1 cellular context compared by ENCODE assay signal in the genomic region with DNA sequence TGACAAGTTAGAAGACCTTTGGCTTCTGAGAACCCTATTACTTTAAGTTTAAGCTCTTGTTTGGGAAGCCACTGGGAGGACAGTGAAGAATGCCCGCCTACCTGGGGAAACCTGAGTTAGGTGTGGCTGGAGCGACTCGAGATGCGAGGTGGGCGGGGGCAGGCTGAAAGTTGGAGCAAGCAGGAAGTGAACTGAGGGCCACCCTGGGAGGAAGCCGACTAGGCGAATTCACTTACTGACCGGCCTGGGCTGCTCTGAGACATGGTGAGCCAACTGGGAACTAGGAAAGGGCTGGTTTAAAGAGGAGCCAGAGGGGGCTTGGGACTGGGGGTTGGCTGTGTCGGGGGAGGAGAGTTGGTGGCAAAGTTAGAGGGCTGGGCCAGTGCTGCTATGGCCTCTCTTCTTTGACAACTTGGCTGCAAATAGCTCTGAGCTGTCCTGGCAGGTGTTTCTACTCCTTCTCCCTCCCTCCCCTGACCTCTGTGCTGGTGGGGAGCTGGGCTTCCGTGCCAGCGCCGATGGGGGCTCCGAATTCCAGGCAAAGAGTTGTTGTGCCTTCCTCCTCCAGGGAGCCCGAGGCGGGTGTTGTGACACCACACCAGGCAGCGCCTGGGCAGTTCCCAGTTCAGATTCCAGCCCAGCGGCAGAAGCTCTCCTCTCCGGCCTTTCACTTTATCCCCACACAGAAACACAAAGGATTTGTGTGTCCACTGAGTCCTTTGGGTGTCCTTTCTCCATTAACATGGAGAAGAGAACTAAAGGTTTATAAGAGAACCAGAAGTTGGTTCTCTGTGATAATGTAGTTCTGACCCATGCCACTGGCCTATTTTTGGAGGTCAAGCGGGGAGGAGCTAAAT.
TF ChIP-seq lines count a peak whose summit lies in the region.

A gene (plus strand): TSS at position 201 of the 857 bp plus-strand sequence. CDS start 61 bp downstream, at position 262.

TF ChIP-seq in HepG2, 621 proteins besides CTCF, POLR2A, EP300 and RAD21 (continued from another document and continues in another):
- TF ChIP-seq, protein P1, sequence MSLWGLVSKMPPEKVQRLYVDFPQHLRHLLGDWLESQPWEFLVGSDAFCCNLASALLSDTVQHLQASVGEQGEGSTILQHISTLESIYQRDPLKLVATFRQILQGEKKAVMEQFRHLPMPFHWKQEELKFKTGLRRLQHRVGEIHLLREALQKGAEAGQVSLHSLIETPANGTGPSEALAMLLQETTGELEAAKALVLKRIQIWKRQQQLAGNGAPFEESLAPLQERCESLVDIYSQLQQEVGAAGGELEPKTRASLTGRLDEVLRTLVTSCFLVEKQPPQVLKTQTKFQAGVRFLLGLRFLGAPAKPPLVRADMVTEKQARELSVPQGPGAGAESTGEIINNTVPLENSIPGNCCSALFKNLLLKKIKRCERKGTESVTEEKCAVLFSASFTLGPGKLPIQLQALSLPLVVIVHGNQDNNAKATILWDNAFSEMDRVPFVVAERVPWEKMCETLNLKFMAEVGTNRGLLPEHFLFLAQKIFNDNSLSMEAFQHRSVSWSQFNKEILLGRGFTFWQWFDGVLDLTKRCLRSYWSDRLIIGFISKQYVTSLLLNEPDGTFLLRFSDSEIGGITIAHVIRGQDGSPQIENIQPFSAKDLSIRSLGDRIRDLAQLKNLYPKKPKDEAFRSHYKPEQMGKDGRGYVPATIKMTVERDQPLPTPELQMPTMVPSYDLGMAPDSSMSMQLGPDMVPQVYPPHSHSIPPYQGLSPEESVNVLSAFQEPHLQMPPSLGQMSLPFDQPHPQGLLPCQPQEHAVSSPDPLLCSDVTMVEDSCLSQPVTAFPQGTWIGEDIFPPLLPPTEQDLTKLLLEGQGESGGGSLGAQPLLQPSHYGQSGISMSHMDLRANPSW (CRISPR knock-in tag; IDR thresholded peaks at IDR 0.05; ENCODE audit: borderline replicate concordance): no peak
- TF ChIP-seq, protein P2, sequence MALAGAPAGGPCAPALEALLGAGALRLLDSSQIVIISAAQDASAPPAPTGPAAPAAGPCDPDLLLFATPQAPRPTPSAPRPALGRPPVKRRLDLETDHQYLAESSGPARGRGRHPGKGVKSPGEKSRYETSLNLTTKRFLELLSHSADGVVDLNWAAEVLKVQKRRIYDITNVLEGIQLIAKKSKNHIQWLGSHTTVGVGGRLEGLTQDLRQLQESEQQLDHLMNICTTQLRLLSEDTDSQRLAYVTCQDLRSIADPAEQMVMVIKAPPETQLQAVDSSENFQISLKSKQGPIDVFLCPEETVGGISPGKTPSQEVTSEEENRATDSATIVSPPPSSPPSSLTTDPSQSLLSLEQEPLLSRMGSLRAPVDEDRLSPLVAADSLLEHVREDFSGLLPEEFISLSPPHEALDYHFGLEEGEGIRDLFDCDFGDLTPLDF (CRISPR knock-in tag; IDR thresholded peaks at IDR 0.05): no peak
- TF ChIP-seq, protein P3, sequence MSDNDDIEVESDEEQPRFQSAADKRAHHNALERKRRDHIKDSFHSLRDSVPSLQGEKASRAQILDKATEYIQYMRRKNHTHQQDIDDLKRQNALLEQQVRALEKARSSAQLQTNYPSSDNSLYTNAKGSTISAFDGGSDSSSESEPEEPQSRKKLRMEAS (IDR thresholded peaks at IDR 0.05): no peak; the same call in 1 of the 2 replicates
- TF ChIP-seq SP140L (CRISPR knock-in tag; IDR thresholded peaks at IDR 0.05; ENCODE audit: borderline replicate concordance) (no peak), ZSCAN12 (CRISPR knock-in tag; IDR thresholded peaks at IDR 0.05) (no peak), STAG1 (CRISPR knock-in tag; IDR thresholded peaks at IDR 0.05) (no peak), KLF13 (CRISPR knock-in tag; IDR thresholded peaks at IDR 0.05) (no peak), SP5 (CRISPR knock-in tag; IDR thresholded peaks at IDR 0.05; ENCODE audit: borderline replicate concordance, low read depth) (0 out of 2 replicates have a peak, but pooled peaks have one; percentile 11), ZBTB3 (CRISPR knock-in tag; IDR thresholded peaks at IDR 0.05; ENCODE audit: borderline replicate concordance, low read depth) (0 out of 2 replicates have a peak, but pooled peaks have one; percentile 70), ZNF674 (CRISPR knock-in tag; IDR thresholded peaks at IDR 0.05; ENCODE audit: low read depth) (no peak), ATF7 (IDR thresholded peaks at IDR 0.05) (no peak), ATF7 (CRISPR knock-in tag; IDR thresholded peaks at IDR 0.05) (no peak), ZNF883 (CRISPR knock-in tag; IDR thresholded peaks at IDR 0.05; ENCODE audit: not compliant biosample characterization) (peak; percentile 67), CBX2 (IDR thresholded peaks at IDR 0.05; ENCODE audit: low read depth, low read length) (no peak), CBX2 (CRISPR knock-in tag; IDR thresholded peaks at IDR 0.05; ENCODE audit: low read depth) (no peak), ZNF879 (CRISPR knock-in tag; IDR thresholded peaks at IDR 0.05) (no peak), ZNF224 (CRISPR knock-in tag; IDR thresholded peaks at IDR 0.05) (no peak), ZNF234 (CRISPR knock-in tag; conservative IDR thresholded peaks at IDR 0.05) (no peak), PHF8 (CRISPR knock-in tag; IDR thresholded peaks at IDR 0.05) (peak; percentile 58), PPARG (CRISPR knock-in tag; conservative IDR thresholded peaks at IDR 0.05) (no peak), ZNF572 (CRISPR knock-in tag; IDR thresholded peaks at IDR 0.05) (no peak), RNF2 (conservative IDR thresholded peaks at IDR 0.05; ENCODE audit: low read depth) (no peak), GZF1 (CRISPR knock-in tag; IDR thresholded peaks at IDR 0.05) (peak; percentile 23; the same call in 1 of the 2 replicates), CEBPG (CRISPR knock-in tag; IDR thresholded peaks at IDR 0.05) (peak; percentile 55; the same call in 1 of the 2 replicates), ZNF776 (CRISPR knock-in tag; IDR thresholded peaks at IDR 0.05) (no peak), ZFP1 (CRISPR knock-in tag; IDR thresholded peaks at IDR 0.05) (no peak), FOXA3 (CRISPR knock-in tag; IDR thresholded peaks at IDR 0.05) (no peak), TSC22D2 (CRISPR knock-in tag; IDR thresholded peaks at IDR 0.05; ENCODE audit: borderline replicate concordance) (no peak), HNRNPL (IDR thresholded peaks at IDR 0.05; ENCODE audit: low read depth, low read length) (no peak), RELA (CRISPR knock-in tag; IDR thresholded peaks at IDR 0.05) (0 out of 2 replicates have a peak, but pooled peaks have one; percentile 19), NFIC (IDR thresholded peaks at IDR 0.05; ENCODE audit: low read length) (no peak), DPF2 (CRISPR knock-in tag; IDR thresholded peaks at IDR 0.05; ENCODE audit: borderline replicate concordance, low read depth) (no peak), ZSCAN22 (CRISPR knock-in tag; IDR thresholded peaks at IDR 0.05) (no peak), KDM2A (CRISPR knock-in tag; IDR thresholded peaks at IDR 0.05; ENCODE audit: borderline replicate concordance, low read depth) (peak; percentile 23; the same call in 1 of the 2 replicates), ZNF451 (CRISPR knock-in tag; IDR thresholded peaks at IDR 0.05) (no peak)
- TF ChIP-seq, protein P4, sequence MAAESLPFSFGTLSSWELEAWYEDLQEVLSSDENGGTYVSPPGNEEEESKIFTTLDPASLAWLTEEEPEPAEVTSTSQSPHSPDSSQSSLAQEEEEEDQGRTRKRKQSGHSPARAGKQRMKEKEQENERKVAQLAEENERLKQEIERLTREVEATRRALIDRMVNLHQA (CRISPR knock-in tag; IDR thresholded peaks at IDR 0.05): no peak
- TF ChIP-seq, protein P5, sequence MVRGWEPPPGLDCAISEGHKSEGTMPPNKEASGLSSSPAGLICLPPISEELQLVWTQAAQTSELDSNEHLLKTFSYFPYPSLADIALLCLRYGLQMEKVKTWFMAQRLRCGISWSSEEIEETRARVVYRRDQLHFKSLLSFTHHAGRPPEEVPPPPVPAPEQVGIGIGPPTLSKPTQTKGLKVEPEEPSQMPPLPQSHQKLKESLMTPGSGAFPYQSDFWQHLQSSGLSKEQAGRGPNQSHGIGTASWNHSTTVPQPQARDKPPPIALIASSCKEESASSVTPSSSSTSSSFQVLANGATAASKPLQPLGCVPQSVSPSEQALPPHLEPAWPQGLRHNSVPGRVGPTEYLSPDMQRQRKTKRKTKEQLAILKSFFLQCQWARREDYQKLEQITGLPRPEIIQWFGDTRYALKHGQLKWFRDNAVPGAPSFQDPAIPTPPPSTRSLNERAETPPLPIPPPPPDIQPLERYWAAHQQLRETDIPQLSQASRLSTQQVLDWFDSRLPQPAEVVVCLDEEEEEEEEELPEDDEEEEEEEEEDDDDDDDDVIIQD (CRISPR knock-in tag; IDR thresholded peaks at IDR 0.05; ENCODE audit: low read depth): no peak
- TF ChIP-seq, protein P6, sequence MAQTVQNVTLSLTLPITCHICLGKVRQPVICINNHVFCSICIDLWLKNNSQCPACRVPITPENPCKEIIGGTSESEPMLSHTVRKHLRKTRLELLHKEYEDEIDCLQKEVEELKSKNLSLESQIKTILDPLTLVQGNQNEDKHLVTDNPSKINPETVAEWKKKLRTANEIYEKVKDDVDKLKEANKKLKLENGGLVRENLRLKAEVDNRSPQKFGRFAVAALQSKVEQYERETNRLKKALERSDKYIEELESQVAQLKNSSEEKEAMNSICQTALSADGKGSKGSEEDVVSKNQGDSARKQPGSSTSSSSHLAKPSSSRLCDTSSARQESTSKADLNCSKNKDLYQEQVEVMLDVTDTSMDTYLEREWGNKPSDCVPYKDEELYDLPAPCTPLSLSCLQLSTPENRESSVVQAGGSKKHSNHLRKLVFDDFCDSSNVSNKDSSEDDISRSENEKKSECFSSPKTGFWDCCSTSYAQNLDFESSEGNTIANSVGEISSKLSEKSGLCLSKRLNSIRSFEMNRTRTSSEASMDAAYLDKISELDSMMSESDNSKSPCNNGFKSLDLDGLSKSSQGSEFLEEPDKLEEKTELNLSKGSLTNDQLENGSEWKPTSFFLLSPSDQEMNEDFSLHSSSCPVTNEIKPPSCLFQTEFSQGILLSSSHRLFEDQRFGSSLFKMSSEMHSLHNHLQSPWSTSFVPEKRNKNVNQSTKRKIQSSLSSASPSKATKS (CRISPR knock-in tag; IDR thresholded peaks at IDR 0.05): 0 out of 2 replicates have a peak, but pooled peaks have one; percentile 59
- TF ChIP-seq, protein P7, sequence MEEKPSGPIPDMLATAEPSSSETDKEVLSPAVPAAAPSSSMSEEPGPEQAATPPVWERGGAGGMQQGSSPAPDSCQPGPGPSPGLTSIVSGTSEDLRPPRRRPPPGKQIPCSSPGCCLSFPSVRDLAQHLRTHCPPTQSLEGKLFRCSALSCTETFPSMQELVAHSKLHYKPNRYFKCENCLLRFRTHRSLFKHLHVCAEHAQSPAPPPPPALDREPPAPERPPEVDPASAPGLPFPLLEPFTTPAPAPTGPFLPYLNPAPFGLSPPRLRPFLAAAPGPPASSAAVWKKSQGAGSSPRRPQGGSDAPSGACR (CRISPR knock-in tag; IDR thresholded peaks at IDR 0.05): no peak; the same call in 1 of the 2 replicates
- TF ChIP-seq, protein P8, sequence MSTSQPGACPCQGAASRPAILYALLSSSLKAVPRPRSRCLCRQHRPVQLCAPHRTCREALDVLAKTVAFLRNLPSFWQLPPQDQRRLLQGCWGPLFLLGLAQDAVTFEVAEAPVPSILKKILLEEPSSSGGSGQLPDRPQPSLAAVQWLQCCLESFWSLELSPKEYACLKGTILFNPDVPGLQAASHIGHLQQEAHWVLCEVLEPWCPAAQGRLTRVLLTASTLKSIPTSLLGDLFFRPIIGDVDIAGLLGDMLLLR (CRISPR knock-in tag; IDR thresholded peaks at IDR 0.05): no peak
- TF ChIP-seq, protein P9, sequence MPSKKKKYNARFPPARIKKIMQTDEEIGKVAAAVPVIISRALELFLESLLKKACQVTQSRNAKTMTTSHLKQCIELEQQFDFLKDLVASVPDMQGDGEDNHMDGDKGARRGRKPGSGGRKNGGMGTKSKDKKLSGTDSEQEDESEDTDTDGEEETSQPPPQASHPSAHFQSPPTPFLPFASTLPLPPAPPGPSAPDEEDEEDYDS (CRISPR knock-in tag; IDR thresholded peaks at IDR 0.05): no peak
- TF ChIP-seq, protein P10, sequence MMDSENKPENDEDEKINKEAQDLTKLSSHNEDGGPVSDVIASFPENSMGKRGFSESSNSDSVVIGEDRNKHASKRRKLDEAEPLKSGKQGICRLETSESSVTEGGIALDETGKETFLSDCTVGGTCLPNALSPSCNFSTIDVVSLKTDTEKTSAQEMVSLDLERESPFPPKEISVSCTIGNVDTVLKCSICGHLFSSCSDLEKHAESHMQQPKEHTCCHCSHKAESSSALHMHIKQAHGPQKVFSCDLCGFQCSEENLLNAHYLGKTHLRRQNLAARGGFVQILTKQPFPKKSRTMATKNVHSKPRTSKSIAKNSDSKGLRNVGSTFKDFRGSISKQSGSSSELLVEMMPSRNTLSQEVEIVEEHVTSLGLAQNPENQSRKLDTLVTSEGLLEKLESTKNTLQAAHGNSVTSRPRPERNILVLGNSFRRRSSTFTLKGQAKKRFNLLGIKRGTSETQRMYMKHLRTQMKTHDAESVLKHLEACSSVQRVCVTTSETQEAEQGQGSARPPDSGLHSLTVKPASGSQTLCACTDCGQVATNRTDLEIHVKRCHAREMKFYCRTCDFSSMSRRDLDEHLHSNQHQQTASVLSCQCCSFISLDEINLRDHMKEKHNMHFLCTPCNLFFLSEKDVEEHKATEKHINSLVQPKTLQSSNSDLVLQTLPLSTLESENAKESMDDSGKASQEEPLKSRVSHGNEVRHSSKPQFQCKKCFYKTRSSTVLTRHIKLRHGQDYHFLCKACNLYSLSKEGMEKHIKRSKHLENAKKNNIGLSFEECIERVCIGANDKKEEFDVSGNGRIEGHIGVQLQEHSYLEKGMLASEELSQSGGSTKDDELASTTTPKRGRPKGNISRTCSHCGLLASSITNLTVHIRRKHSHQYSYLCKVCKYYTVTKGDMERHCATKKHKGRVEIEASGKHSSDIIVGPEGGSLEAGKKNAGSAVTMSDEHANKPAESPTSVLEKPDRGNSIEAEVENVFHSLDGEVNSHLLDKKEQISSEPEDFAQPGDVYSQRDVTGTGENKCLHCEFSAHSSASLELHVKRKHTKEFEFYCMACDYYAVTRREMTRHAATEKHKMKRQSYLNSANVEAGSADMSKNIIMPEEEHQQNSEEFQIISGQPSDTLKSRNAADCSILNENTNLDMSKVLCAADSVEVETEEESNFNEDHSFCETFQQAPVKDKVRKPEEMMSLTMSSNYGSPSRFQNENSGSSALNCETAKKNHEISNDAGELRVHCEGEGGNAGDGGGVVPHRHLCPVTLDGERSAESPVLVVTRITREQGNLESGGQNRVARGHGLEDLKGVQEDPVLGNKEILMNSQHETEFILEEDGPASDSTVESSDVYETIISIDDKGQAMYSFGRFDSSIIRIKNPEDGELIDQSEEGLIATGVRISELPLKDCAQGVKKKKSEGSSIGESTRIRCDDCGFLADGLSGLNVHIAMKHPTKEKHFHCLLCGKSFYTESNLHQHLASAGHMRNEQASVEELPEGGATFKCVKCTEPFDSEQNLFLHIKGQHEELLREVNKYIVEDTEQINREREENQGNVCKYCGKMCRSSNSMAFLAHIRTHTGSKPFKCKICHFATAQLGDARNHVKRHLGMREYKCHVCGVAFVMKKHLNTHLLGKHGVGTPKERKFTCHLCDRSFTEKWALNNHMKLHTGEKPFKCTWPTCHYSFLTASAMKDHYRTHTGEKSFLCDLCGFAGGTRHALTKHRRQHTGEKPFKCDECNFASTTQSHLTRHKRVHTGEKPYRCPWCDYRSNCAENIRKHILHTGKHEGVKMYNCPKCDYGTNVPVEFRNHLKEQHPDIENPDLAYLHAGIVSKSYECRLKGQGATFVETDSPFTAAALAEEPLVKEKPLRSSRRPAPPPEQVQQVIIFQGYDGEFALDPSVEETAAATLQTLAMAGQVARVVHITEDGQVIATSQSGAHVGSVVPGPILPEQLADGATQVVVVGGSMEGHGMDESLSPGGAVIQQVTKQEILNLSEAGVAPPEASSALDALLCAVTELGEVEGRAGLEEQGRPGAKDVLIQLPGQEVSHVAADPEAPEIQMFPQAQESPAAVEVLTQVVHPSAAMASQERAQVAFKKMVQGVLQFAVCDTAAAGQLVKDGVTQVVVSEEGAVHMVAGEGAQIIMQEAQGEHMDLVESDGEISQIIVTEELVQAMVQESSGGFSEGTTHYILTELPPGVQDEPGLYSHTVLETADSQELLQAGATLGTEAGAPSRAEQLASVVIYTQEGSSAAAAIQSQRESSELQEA (CRISPR knock-in tag; IDR thresholded peaks at IDR 0.05; ENCODE audit: not compliant biosample characterization): no peak
